Comparison of ENCODE assay signal across 14 cellular contexts in the genomic region with DNA sequence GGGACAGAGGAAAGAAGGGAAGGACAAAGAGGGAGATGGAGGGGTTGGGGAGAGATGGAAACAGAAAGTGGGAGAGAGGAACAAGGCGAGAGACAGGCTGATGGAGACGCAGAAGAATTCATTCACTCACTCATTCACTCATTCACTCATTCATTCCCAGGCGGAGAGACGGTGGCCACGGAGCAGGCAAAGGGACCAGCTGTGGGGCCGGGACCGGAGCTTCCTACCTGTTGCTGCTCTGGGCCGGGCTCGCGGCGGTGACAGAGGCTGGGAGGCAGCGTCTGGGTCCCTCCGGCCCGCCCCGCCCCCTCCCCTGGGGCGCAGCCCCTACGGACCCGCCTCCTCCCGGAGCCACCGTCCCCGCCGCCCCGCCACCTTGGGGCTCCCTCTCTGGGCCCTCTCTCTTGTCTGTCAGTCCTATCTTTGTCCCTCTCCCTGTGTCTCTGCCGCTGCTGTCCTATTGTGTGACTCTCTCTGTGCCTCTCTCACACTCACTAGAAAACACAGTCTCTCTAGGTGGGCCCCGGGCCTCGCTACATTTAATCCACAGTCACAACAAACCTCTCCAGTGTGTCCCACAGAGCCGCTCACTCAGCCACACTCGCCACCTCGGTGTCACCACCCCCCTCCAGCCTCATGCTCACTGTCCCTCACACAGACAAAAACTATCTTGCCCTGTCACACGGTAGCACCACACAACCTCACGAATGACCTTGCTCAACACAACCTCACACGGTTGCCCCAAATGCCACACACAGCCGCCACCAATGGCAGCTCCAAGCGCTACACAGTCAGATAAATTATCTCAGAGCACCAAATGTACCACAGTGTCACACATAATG. TPM values are rescaled to one million over a fixed set of nuclear protein-coding genes. Genes with fewer than 3 reads are reported as not detected.
DNase-seq lines count a peak whose midpoint lies in the region; ATAC-seq and TF ChIP-seq lines count a peak whose summit lies in the region.
"Had no signal": no experiment of that assay in that cellular context is flagged by ENCODE, and none has a peak within 500 bp of the region (broad histone marks: within the 10 kb centered on the region; RNA-seq: fewer than 3 reads in every experiment).

GNG8 (minus strand) TSS at position 283 of the 842 bp plus-strand sequence. CDS start 1,520 bp downstream, outside the sequence.

- peak; percentile 72 for DNase-seq in activated CD4-positive, alpha-beta T cell treated with anti-CD3 and anti-CD28 coated beads, Interleukin-2, amount 10 ng/mL, durations not matched to agents 24 days and 14 days
- no peak for DNase-seq in activated CD4-positive, alpha-beta T cell treated with anti-CD3 and anti-CD28 coated beads, Interleukin-2, amount 50 U/mL, for 1 hour
- DNase-seq in OCI-LY7 (ENCODE audit: low spot score) (no peak), NOMO-1 treated with DMSO at 0.1 percent for 48 hours (lab: John Stamatoyannopoulos, UW; ENCODE audit: unreplicated experiment) (no peak), SW480 (ENCODE audit: low spot score) (no peak), NCI-H82 (lab: John Stamatoyannopoulos, UW) (no peak)
- no peak for DNase-seq in effector memory CD8-positive, alpha-beta T cell
- no peak for DNase-seq in stimulated activated effector memory CD8-positive, alpha-beta T cell treated with anti-CD3 and anti-CD28 coated beads, Interleukin-12 subunit alpha, Interleukin-12 subunit beta, amount 100 ng/mL, for 72 hours (ENCODE audit: low spot score in 2 of 2)
- DNase-seq: BE2C, heart left ventricle, NCI-H526 treated with DMSO at 0.1 percent for 48 hours had no signal

- H3K4me1 Mint-ChIP-seq in activated CD4-positive, alpha-beta T cell treated with anti-CD3 and anti-CD28 coated beads, Interleukin-2, amount 10 ng/mL, durations not matched to agents 24 days and 14 days: peaks cover 17% of the 10 kb centered on the region
- H3K4me1 Mint-ChIP-seq in effector memory CD8-positive, alpha-beta T cell (ENCODE audit: low read depth in 2 of 2): peaks cover 12 to 14% of the 10 kb centered on the region in 2 donors
- H3K4me1 Mint-ChIP-seq in stimulated activated effector memory CD8-positive, alpha-beta T cell treated with anti-CD3 and anti-CD28 coated beads, Interleukin-12 subunit alpha, Interleukin-12 subunit beta, amount 100 ng/mL, for 72 hours: peaks cover 10% of the 10 kb centered on the region

- H3K4me1 ChIP-seq in OCI-LY7 (ENCODE audit: insufficient read depth, low read length, poor library complexity, severe bottlenecking): peaks cover 49% of the 10 kb centered on the region

- H3K4me2 ChIP-seq in OCI-LY7 (ENCODE audit: low read length): peak within 1 kb of the TSS; percentile 63; the same call in 1 of the 2 replicates

- CTCF ChIA-PET in OCI-LY7 (lab: Charles Lee; ENCODE audit: unreplicated experiment): interaction anchor here (1.9 kb wide), 1 partner anchor 26 kb away, joined by 6 read pairs; the partner anchor contains the start of gene DACT3

- no peaks in the 10 kb centered on the region for H3K9me3 ChIP-seq in OCI-LY7 (ENCODE audit: low read length)
- H3K9me3 ChIP-seq: BE2C, heart left ventricle had no signal

- no peak within 1 kb of the TSS for H3K4me3 ChIP-seq in OCI-LY7 (ENCODE audit: low read depth, low read length, poor library complexity, severe bottlenecking)

- no peaks in the 10 kb centered on the region for H3K9me3 Mint-ChIP-seq in activated CD4-positive, alpha-beta T cell treated with anti-CD3 and anti-CD28 coated beads, Interleukin-2, amount 10 ng/mL, durations not matched to agents 24 days and 14 days
- no peaks in the 10 kb centered on the region for H3K9me3 Mint-ChIP-seq in effector memory CD8-positive, alpha-beta T cell
- H3K9me3 Mint-ChIP-seq in stimulated activated effector memory CD8-positive, alpha-beta T cell treated with anti-CD3 and anti-CD28 coated beads, Interleukin-12 subunit alpha, Interleukin-12 subunit beta, amount 100 ng/mL, for 72 hours: no peaks in the 10 kb centered on the region

- intact Hi-C loops in activated CD4-positive, alpha-beta T cell treated with anti-CD3 and anti-CD28 coated beads, Interleukin-2, amount 10 ng/mL, durations not matched to agents 24 days and 14 days (cut with micrococcal nuclease): no loop called here
- intact Hi-C loops in OCI-LY7 (cut with micrococcal nuclease; ENCODE audit: unreplicated experiment): no loop called here

- no peaks in the 10 kb centered on the region for H3K36me3 ChIP-seq in OCI-LY7 (ENCODE audit: insufficient read depth, low read length)
- H3K36me3 ChIP-seq: BE2C, heart left ventricle had no signal

- no peaks in the 10 kb centered on the region for H4K20me1 ChIP-seq in OCI-LY7 (ENCODE audit: insufficient read depth, low read length)

- H3K9me2 ChIP-seq in OCI-LY7 (ENCODE audit: insufficient read depth, low read length): no peaks in the 10 kb centered on the region

- POLR2A ChIA-PET in OCI-LY7 (lab: Charles Lee): interaction anchor here (0.6 kb wide), 1 partner anchor 974 kb away, joined by 3 read pairs; no protein-coding TSS in a partner anchor

- no peak for ATAC-seq in effector memory CD8-positive, alpha-beta T cell (replicated peaks)
- ATAC-seq in stimulated activated effector memory CD8-positive, alpha-beta T cell treated with anti-CD3 and anti-CD28 coated beads, Interleukin-12 subunit alpha, Interleukin-12 subunit beta, amount 100 ng/mL, for 72 hours: no peak

- BruUV-seq in OCI-LY7 (replicated peaks; lab: Mats Ljungman, UMichigan): no TSS peak

- peaks cover 8% of the 10 kb centered on the region for H3K27me3 Mint-ChIP-seq in activated CD4-positive, alpha-beta T cell treated with anti-CD3 and anti-CD28 coated beads, Interleukin-2, amount 10 ng/mL, durations not matched to agents 24 days and 14 days
- H3K27me3 Mint-ChIP-seq in effector memory CD8-positive, alpha-beta T cell: peaks cover 24 to 36% of the 10 kb centered on the region in 2 donors

- H3K27ac Mint-ChIP-seq in activated CD4-positive, alpha-beta T cell treated with anti-CD3 and anti-CD28 coated beads, Interleukin-2, amount 10 ng/mL, durations not matched to agents 24 days and 14 days: peak within 1 kb of the TSS; percentile 26
- H3K27ac Mint-ChIP-seq in effector memory CD8-positive, alpha-beta T cell: no peak within 1 kb of the TSS
- peak within 1 kb of the TSS; percentile 35 for H3K27ac Mint-ChIP-seq in stimulated activated effector memory CD8-positive, alpha-beta T cell treated with anti-CD3 and anti-CD28 coated beads, Interleukin-12 subunit alpha, Interleukin-12 subunit beta, amount 100 ng/mL, for 72 hours

- no peak within 1 kb of the TSS for H3K27ac ChIP-seq in OCI-LY7 (ENCODE audit: low read depth, low read length, poor library complexity, severe bottlenecking)
- H3K27ac ChIP-seq: KMS-11 had no signal

- peak within 1 kb of the TSS; percentile 87 for H3K4me3 Mint-ChIP-seq in activated CD4-positive, alpha-beta T cell treated with anti-CD3 and anti-CD28 coated beads, Interleukin-2, amount 10 ng/mL, durations not matched to agents 24 days and 14 days
- H3K4me3 Mint-ChIP-seq in effector memory CD8-positive, alpha-beta T cell: peak within 1 kb of the TSS; percentile 13 to 68
- H3K4me3 Mint-ChIP-seq in stimulated activated effector memory CD8-positive, alpha-beta T cell treated with anti-CD3 and anti-CD28 coated beads, Interleukin-12 subunit alpha, Interleukin-12 subunit beta, amount 100 ng/mL, for 72 hours: no peak within 1 kb of the TSS

- H3K36me3 Mint-ChIP-seq in activated CD4-positive, alpha-beta T cell treated with anti-CD3 and anti-CD28 coated beads, Interleukin-2, amount 10 ng/mL, durations not matched to agents 24 days and 14 days (ENCODE audit: low read depth): peaks cover 3% of the 10 kb centered on the region
- peaks cover 4% of the 10 kb centered on the region for H3K36me3 Mint-ChIP-seq in effector memory CD8-positive, alpha-beta T cell (ENCODE audit: insufficient read depth)
- no peaks in the 10 kb centered on the region for H3K36me3 Mint-ChIP-seq in stimulated activated effector memory CD8-positive, alpha-beta T cell treated with anti-CD3 and anti-CD28 coated beads, Interleukin-12 subunit alpha, Interleukin-12 subunit beta, amount 100 ng/mL, for 72 hours

- H3K79me2 ChIP-seq in OCI-LY7 (ENCODE audit: insufficient read depth, low read depth, low read length): no peaks in the 10 kb centered on the region

- 0 out of 2 replicates have a peak within 1 kb of the TSS, but pooled peaks have one; percentile 29 for H2AFZ ChIP-seq in OCI-LY7 (ENCODE audit: low read length)

- TF ChIP-seq CTCF in OCI-LY7 (conservative IDR thresholded peaks at IDR 0.05; ENCODE audit: low read length): no peak

RNA-seq across cellular contexts. Expression of gene GNG8, which starts in this region (rescaled TPM):
- total RNA-seq in activated CD4-positive, alpha-beta T cell treated with anti-CD3 and anti-CD28 coated beads, Interleukin-2, amount 10 ng/mL, durations not matched to agents 24 days and 14 days: 13.3 and 14.1 TPM in 2 replicates
- not detected in 2 replicates for total RNA-seq in OCI-LY7 (2014; rRNA removed; shearing (Covaris generic))
- total RNA-seq in OCI-LY7 (2022): not detected in 2 replicates
- total RNA-seq: dermis microvascular lymphatic vessel endothelial cell, heart left ventricle, mononuclear cell had no signal

Comparison
In these comparisons a context has a peak if more than half of its experiments do, and no peak if none do; other contexts are left out.
1. RNA of gene GNG8 (total RNA-seq): 13.3 to 14.1 TPM in activated CD4-positive, alpha-beta T cell treated with anti-CD3 and anti-CD28 coated beads, Interleukin-2, amount 10 ng/mL, durations not matched to agents 24 days and 14 days; not detected in OCI-LY7; every median in the first group is over 10 times any median in the second.
2. H3K27ac Mint-ChIP-seq: peak in activated CD4-positive, alpha-beta T cell treated with anti-CD3 and anti-CD28 coated beads, Interleukin-2, amount 10 ng/mL, durations not matched to agents 24 days and 14 days (single experiment) and stimulated activated effector memory CD8-positive, alpha-beta T cell treated with anti-CD3 and anti-CD28 coated beads, Interleukin-12 subunit alpha, Interleukin-12 subunit beta, amount 100 ng/mL, for 72 hours (single experiment); none in effector memory CD8-positive, alpha-beta T cell (0 of 2).